ENCODE assay signal across 15 cellular contexts in genomic region chr14:77663289-77663688, GRCh38. TPM values are rescaled to one million over a fixed set of nuclear protein-coding genes. Genes with fewer than 3 reads are reported as not detected.
DNase-seq lines count a peak whose midpoint lies in the region; ATAC-seq, FAIRE-seq and TF ChIP-seq lines count a peak whose summit lies in the region.
"Had no signal": no experiment of that assay in that cellular context is flagged by ENCODE, and none has a peak within 500 bp of the region (broad histone marks: within the 10 kb centered on the region; RNA-seq: fewer than 3 reads in every experiment).

No MANE protein-coding gene starts in this region.

- no peak overlapping the region for H3K4me3 ChIP-seq in cardiac fibroblast (replicated peaks in 1 of 2; ENCODE audit: low read depth in 2 of 2, low read length in 2 of 2)
- H3K4me3 ChIP-seq in testis: no peak overlapping the region
- H3K4me3 ChIP-seq in MM.1S (ENCODE audit: low read length): no peak overlapping the region
- H3K4me3 ChIP-seq: cardiac muscle cell, upper lobe of left lung had no signal

- ATAC-seq in GM21390 (IDR thresholded peaks at IDR 0.05; ENCODE audit: unreplicated experiment): no peak

- no peak overlapping the region for H3K4me2 ChIP-seq in MM.1S (ENCODE audit: low read depth, low read length)

- H3K9ac ChIP-seq in MM.1S (ENCODE audit: low read length): no peak overlapping the region

- H3K36me3 ChIP-seq in testis (ENCODE audit: low read depth, missing control alignments) (no peaks in the 10 kb centered on the region), MM.1S (replicated peaks; ENCODE audit: insufficient read depth, low read length) (no peaks in the 10 kb centered on the region)
- H3K36me3 ChIP-seq: cardiac muscle cell, upper lobe of left lung had no signal

- no peaks in the 10 kb centered on the region for H3F3A ChIP-seq in MM.1S (ENCODE audit: insufficient read depth, low read length)

- 71 to 76% methylated on average over 6 of the region's 6 CpGs for WGBS in testis, 2 donors

- H3K9me3 ChIP-seq in testis (no peaks in the 10 kb centered on the region), MM.1S (replicated peaks; ENCODE audit: insufficient read depth, low read length) (no peaks in the 10 kb centered on the region)
- H3K9me3 ChIP-seq: upper lobe of left lung had no signal

- H3K27me3 ChIP-seq in testis (no peaks in the 10 kb centered on the region), MM.1S (replicated peaks; ENCODE audit: insufficient read depth, low read length) (no peaks in the 10 kb centered on the region)
- H3K27me3 ChIP-seq: cardiac muscle cell, upper lobe of left lung had no signal

- H3K4me1 ChIP-seq in testis (peaks cover 4% of the 10 kb centered on the region), MM.1S (ENCODE audit: low read length) (no peaks in the 10 kb centered on the region)

- no peak for FAIRE-seq in frontal cortex (lab: Jason Lieb, UNC)
- FAIRE-seq: RCC 7860, TTC549 had no signal

- DNase-seq in A172 (ENCODE audit: low spot score) (peak; percentile 30), NCI-H1694 (lab: John Stamatoyannopoulos, UW) (peak; percentile 33), cardiac fibroblast (ENCODE audit: low read depth in 2 of 2) (peak; percentile 7 to 72), islet precursor cell (peak; percentile 69), frontal cortex (ENCODE audit: low spot score in 2 of 2) (no peak), testis (no peak), MM.1S (no peak)
- DNase-seq: activated naive CD4-positive, alpha-beta T cell treated with Interleukin-2 at 50 U/mL for 16 hours; NCI-H1092 treated with DMSO at 0.1 percent for 48 hours; NCI-H510A; upper lobe of left lung had no signal

- no peaks in the 10 kb centered on the region for H3K9me2 ChIP-seq in MM.1S (replicated peaks; ENCODE audit: insufficient read depth, low read length)

- H4K20me1 ChIP-seq in MM.1S (ENCODE audit: insufficient read depth, low read length): no peaks in the 10 kb centered on the region

- no peak for TF ChIP-seq POLR2A in testis (IDR thresholded peaks at IDR 0.05)

- TF ChIP-seq CTCF in cardiac fibroblast (IDR thresholded peaks at IDR 0.05; ENCODE audit: low read depth, low read length): no peak
- TF ChIP-seq CTCF in testis (IDR thresholded peaks at IDR 0.05): no peak
- no peak for TF ChIP-seq CTCF in MM.1S (IDR thresholded peaks at IDR 0.05; ENCODE audit: low read length)

- intact Hi-C loops in testis (cut with DNase I; ENCODE audit: low total_unique reads): no loop called here

- no peaks in the 10 kb centered on the region for H3K79me2 ChIP-seq in MM.1S (ENCODE audit: low read length)

- H3K27ac ChIP-seq in testis (no peak overlapping the region), MM.1S (ENCODE audit: low read length) (no peak overlapping the region)
- H3K27ac ChIP-seq: cardiac muscle cell, upper lobe of left lung had no signal

- no peak overlapping the region for H2AFZ ChIP-seq in MM.1S (ENCODE audit: low read length)

RNA-seq across cellular contexts. Expression of gene ALKBH1, which starts 44.5 kb away (rescaled TPM):
- total RNA-seq in A172 (2014; rRNA removed; shearing (Covaris generic)): 7.0 and 14.2 TPM in 2 replicates
- total RNA-seq in frontal cortex (13.0 TPM), testis (10 to 100 TPM; 18.4 to 19.2 TPM)
- 17.9 TPM for polyA plus RNA-seq in testis (ENCODE audit: insufficient read depth, low read depth, low replicate concordance)

RNA-seq across cellular contexts. Expression of gene SLIRP, which starts 44.6 kb away (rescaled TPM):
- 382 and 479 TPM in 2 replicates for total RNA-seq in A172 (2014; rRNA removed; shearing (Covaris generic))
- 95.4 TPM for total RNA-seq in frontal cortex
- 100 to 1,000 TPM; 101 to 133 TPM for total RNA-seq in testis
- 214 TPM for polyA plus RNA-seq in testis (ENCODE audit: insufficient read depth, low read depth, low replicate concordance)

RNA-seq across cellular contexts. Expression of gene SPTLC2, which starts 46.9 kb away (rescaled TPM):
- total RNA-seq in A172 (2014; rRNA removed; shearing (Covaris generic)): 17.6 and 23.0 TPM in 2 replicates
- total RNA-seq in frontal cortex: 23.2 TPM
- 10 to 100 TPM; 21.5 to 24.5 TPM for total RNA-seq in testis
- polyA plus RNA-seq in testis (ENCODE audit: insufficient read depth, low read depth, low replicate concordance): 11.1 TPM

Comparison
In these comparisons a context has a peak if more than half of its experiments do, and no peak if none do; other contexts are left out.
1. DNase-seq: peak in A172 (single experiment), NCI-H1694 (single experiment), cardiac fibroblast (2 of 2) and islet precursor cell (single experiment); none in frontal cortex (0 of 2), testis (single experiment) and MM.1S (single experiment).